ENCODE assay signal across 29 cellular contexts in the genomic region with DNA sequence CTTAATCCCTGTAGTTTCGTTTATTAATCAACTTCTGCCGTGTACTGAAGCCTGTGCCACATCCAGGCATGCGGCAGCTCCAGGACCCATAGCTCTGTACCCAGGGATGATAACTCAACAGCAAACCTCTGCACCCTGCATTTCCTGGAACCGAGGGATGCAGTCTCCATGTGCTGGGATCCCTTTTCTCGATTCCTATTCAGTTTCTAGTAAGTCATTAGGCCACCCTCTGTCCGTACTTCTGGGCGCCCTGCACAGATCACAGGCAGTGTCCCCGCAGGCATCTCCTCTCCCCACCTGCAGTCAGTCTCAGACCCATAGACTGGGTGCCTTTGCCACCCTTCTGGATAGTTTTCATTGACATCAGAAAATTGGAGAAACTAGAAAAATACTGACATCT.
"Had no signal": no experiment of that assay in that cellular context is flagged by ENCODE, and none has a peak within 500 bp of the region (broad histone marks: within the 10 kb centered on the region; RNA-seq: fewer than 3 reads in every experiment).

No MANE protein-coding gene starts in this region.

- DNase-seq: activated B cell treated with CpG ODN at 0.5 μM for 24 hours; activated CD4-positive, alpha-beta T cell treated with anti-CD3 and anti-CD28 coated beads for 48 hours; activated CD4-positive, alpha-beta T cell treated with anti-CD3 and anti-CD28 coated beads, Interleukin-2, amount 50 U/mL, for 1 hour; activated CD4-positive, alpha-beta T cell treated with anti-CD3 and anti-CD28 coated beads, Interleukin-2, amount 50 U/mL, for 48 hours; activated CD8-positive, alpha-beta memory T cell treated with anti-CD3 and anti-CD28 coated beads, Interleukin-2, amount 10 ng/mL, durations not matched to agents 7 days and 5 days; activated CD8-positive, alpha-beta memory T cell treated with anti-CD3 and anti-CD28 coated beads, Interleukin-2, amount 50 U/mL, for 4 hours; activated CD8-positive, alpha-beta T cell treated with anti-CD3 and anti-CD28 coated beads for 36 hours; activated naive CD4-positive, alpha-beta T cell treated with anti-CD3 and anti-CD28 coated beads for 36 hours; activated naive CD8-positive, alpha-beta T cell treated with anti-CD3 and anti-CD28 coated beads for 36 hours; activated naive CD8-positive, alpha-beta T cell treated with anti-CD3 and anti-CD28 coated beads, Interleukin-2, amount 50 U/mL, for 24 hours; activated T-cell treated with anti-CD3 and anti-CD28 coated beads for 4 hours; activated T-cell treated with anti-CD3 and anti-CD28 coated beads, Interleukin-2, amount 50 U/mL, for 24 hours; activated T-cell treated with anti-CD3 and anti-CD28 coated beads, Interleukin-2, amount 50 U/mL, for 72 hours; amygdala; aorta; body of pancreas; central memory CD4-positive, alpha-beta T cell; cerebellar nuclear complex; colonic mucosa; effector CD8-positive, alpha-beta T cell; foreskin fibroblast; T-helper 1 cell; T-helper 17 cell; T1000; WERI-Rb-1 had no signal

- H3K36me3 ChIP-seq: adrenal gland, cardiac muscle cell, colonic mucosa had no signal

- ATAC-seq: activated CD4-positive, CD25-positive, alpha-beta regulatory T cell treated with anti-CD3 and anti-CD28 coated beads, Interleukin-2, amount 50 U/mL, for 24 hours; activated CD8-positive, alpha-beta memory T cell treated with anti-CD3 and anti-CD28 coated beads, Interleukin-2, amount 10 ng/mL, durations not matched to agents 7 days and 5 days; activated CD8-positive, alpha-beta T cell treated with anti-CD3 and anti-CD28 coated beads for 36 hours; activated naive CD8-positive, alpha-beta T cell treated with anti-CD3 and anti-CD28 coated beads, Interleukin-2, amount 50 U/mL, for 24 hours; activated T-cell treated with anti-CD3 and anti-CD28 coated beads, Interleukin-2, amount 50 U/mL, for 72 hours; body of pancreas; esophagus mucosa; T-helper 17 cell had no signal

- H3K27ac ChIP-seq: adrenal gland, body of pancreas, cardiac muscle cell, colonic mucosa, WERI-Rb-1 had no signal

- H3K4me1 ChIP-seq: adrenal gland, body of pancreas, colonic mucosa had no signal

- H3K9me3 ChIP-seq: adrenal gland, body of pancreas, colonic mucosa had no signal

- H3K27me3 ChIP-seq: adrenal gland, body of pancreas, cardiac muscle cell, colonic mucosa had no signal

- H3K4me3 ChIP-seq: adrenal gland, body of pancreas, cardiac muscle cell, colonic mucosa had no signal
